In the genomic region with DNA sequence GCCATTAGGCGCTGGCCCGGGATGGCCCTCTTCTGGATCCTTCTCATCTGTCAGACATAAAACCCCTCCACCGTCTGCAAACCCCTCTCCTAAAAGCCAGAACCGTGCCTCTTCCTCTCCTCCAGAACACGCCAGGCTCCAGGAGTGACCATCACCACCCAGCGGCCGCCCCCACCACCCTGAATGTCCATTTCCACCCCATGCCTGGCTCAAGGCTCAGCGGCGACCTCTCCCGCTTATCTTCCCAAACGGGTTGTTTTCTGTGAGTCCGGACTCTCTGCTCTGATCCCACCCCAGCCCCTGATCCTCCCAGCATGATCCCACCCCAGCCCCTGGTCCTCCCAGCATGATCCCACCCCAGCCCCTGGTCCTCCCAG, we compare ENCODE assay signal across 24 cellular contexts. TPM values are rescaled to one million over a fixed set of nuclear protein-coding genes. Genes with fewer than 3 reads are reported as not detected.
DNase-seq lines count a peak whose midpoint lies in the region; ATAC-seq, FAIRE-seq and TF ChIP-seq lines count a peak whose summit lies in the region.
"Had no signal": no experiment of that assay in that cellular context is flagged by ENCODE, and none has a peak within 500 bp of the region (broad histone marks: within the 10 kb centered on the region; RNA-seq: fewer than 3 reads in every experiment).

No MANE protein-coding gene starts in this region.

- no peaks in the 10 kb centered on the region for H3K27me3 Mint-ChIP-seq in brain
- peaks cover 6% of the 10 kb centered on the region for H3K27me3 Mint-ChIP-seq in activated CD4-positive, alpha-beta T cell treated with anti-CD3 and anti-CD28 coated beads for 36 hours
- peaks cover 10% of the 10 kb centered on the region for H3K27me3 Mint-ChIP-seq in activated CD8-positive, alpha-beta T cell treated with anti-CD3 and anti-CD28 coated beads for 36 hours

- H3K18ac ChIP-seq in trophoblast cell (ENCODE audit: low read length): peak overlapping the region; percentile 51

- DNase-seq in HCT116 (ENCODE audit: low read depth, low spot score) (no peak), kidney (peak; percentile 42), trophoblast cell (no peak)
- DNase-seq in activated CD4-positive, alpha-beta T cell treated with anti-CD3 and anti-CD28 coated beads for 36 hours: no peak
- DNase-seq in stimulated activated CD8-positive, alpha-beta memory T cell treated with anti-CD3 and anti-CD28 coated beads, Interleukin-4, amount 100 ng/mL, for 48 hours: no peak
- no peak for DNase-seq in activated CD8-positive, alpha-beta T cell treated with anti-CD3 and anti-CD28 coated beads for 36 hours
- DNase-seq: activated CD4-positive, CD25-positive, alpha-beta regulatory T cell treated with anti-CD3 and anti-CD28 coated beads, Interleukin-2, amount 50 U/mL, for 72 hours; activated gamma-delta T cell; body of pancreas; esophagus squamous epithelium; gastrocnemius medialis; hippocampal formation; lower lobe of right lung; NCI-H1694; NCI-H526 had no signal

- H2BK120ac ChIP-seq in trophoblast cell (ENCODE audit: insufficient read depth, low read length, poor library complexity): no peak overlapping the region

- WGBS in trophoblast cell (ENCODE audit: extremely low coverage, insufficient coverage, insufficient read length): no CpG with 5 or more reads among the region's 12 CpGs

- peaks cover 0 to 2% (median 0%) of the 10 kb centered on the region in 5 experiments for H3K9me3 Mint-ChIP-seq in brain
- no peaks in the 10 kb centered on the region for H3K9me3 Mint-ChIP-seq in activated CD4-positive, alpha-beta T cell treated with anti-CD3 and anti-CD28 coated beads for 36 hours (ENCODE audit: low read depth)
- H3K9me3 Mint-ChIP-seq in activated CD8-positive, alpha-beta T cell treated with anti-CD3 and anti-CD28 coated beads for 36 hours: no peaks in the 10 kb centered on the region
- H3K9me3 Mint-ChIP-seq: activated naive CD8-positive, alpha-beta T cell treated with anti-CD3 and anti-CD28 coated beads, Interleukin-2, amount 50 U/mL, for 24 hours; stimulated activated effector memory CD8-positive, alpha-beta T cell treated with anti-CD3 and anti-CD28 coated beads, Interleukin-12 subunit alpha, Interleukin-12 subunit beta, amount 100 ng/mL, for 72 hours had no signal

- no peak overlapping the region for H4K8ac ChIP-seq in trophoblast cell (ENCODE audit: low read depth, low read length)

- H2BK5ac ChIP-seq in trophoblast cell (ENCODE audit: low read depth, low read length, poor library complexity): no peak overlapping the region

- no peak overlapping the region for H3K23ac ChIP-seq in trophoblast cell (ENCODE audit: low read length)

- peaks cover 2% of the 10 kb centered on the region for H3K79me1 ChIP-seq in trophoblast cell (ENCODE audit: low read length)

- ATAC-seq in HCT116 (no peak), HG02588 (IDR thresholded peaks at IDR 0.05; ENCODE audit: unreplicated experiment) (no peak)
- ATAC-seq in activated CD4-positive, alpha-beta T cell treated with anti-CD3 and anti-CD28 coated beads for 36 hours: no peak
- no peak for ATAC-seq in activated CD8-positive, alpha-beta T cell treated with anti-CD3 and anti-CD28 coated beads for 36 hours
- ATAC-seq: body of pancreas; gastrocnemius medialis; stimulated activated effector memory CD8-positive, alpha-beta T cell treated with anti-CD3 and anti-CD28 coated beads, Interleukin-12 subunit alpha, Interleukin-12 subunit beta, amount 100 ng/mL, for 72 hours had no signal

- H3K14ac ChIP-seq in trophoblast cell (ENCODE audit: low read length): peak overlapping the region; percentile 1

- H3K27me3 ChIP-seq in HCT116 (ENCODE audit: insufficient read depth, low read length) (no peaks in the 10 kb centered on the region), trophoblast cell (ENCODE audit: insufficient read depth, low read length) (no peaks in the 10 kb centered on the region)
- H3K27me3 ChIP-seq: body of pancreas, vagina had no signal

- H3K4me1 ChIP-seq in HCT116 (ENCODE audit: control insufficient read depth in 1 of 2, insufficient read depth in 2 of 2, low read length in 2 of 2) (peaks cover 7 to 28% of the 10 kb centered on the region in 2 experiments), kidney (ENCODE audit: control insufficient read depth in 1 of 2, insufficient read depth in 1 of 2, low read depth in 1 of 2, low read length in 2 of 2) (peaks cover 0 to 5% of the 10 kb centered on the region in 2 donors), trophoblast cell (ENCODE audit: control insufficient read depth in 1 of 2, insufficient read depth in 2 of 2, low read length in 2 of 2) (peaks cover 9 to 16% of the 10 kb centered on the region in 2 experiments)
- H3K4me1 ChIP-seq: body of pancreas, gastrocnemius medialis, lower lobe of right lung had no signal

- H3K79me2 ChIP-seq in HCT116 (ENCODE audit: insufficient read depth, low read length): peaks cover 3% of the 10 kb centered on the region; the same call in 1 of the 2 replicates
- H3K79me2 ChIP-seq in trophoblast cell (ENCODE audit: control insufficient read depth, insufficient read depth, low read length, poor library complexity): peaks cover 2% of the 10 kb centered on the region

- H3K4me3 Mint-ChIP-seq in brain: peak overlapping the region in 4 of 5 experiments; percentile 65 to 80 (median 72)
- H3K4me3 Mint-ChIP-seq in activated CD4-positive, alpha-beta T cell treated with anti-CD3 and anti-CD28 coated beads for 36 hours: no peak overlapping the region
- H3K4me3 Mint-ChIP-seq in activated CD8-positive, alpha-beta T cell treated with anti-CD3 and anti-CD28 coated beads for 36 hours: no peak overlapping the region
- H3K4me3 Mint-ChIP-seq: activated naive CD8-positive, alpha-beta T cell treated with anti-CD3 and anti-CD28 coated beads, Interleukin-2, amount 50 U/mL, for 24 hours; stimulated activated effector memory CD8-positive, alpha-beta T cell treated with anti-CD3 and anti-CD28 coated beads, Interleukin-12 subunit alpha, Interleukin-12 subunit beta, amount 100 ng/mL, for 72 hours had no signal

- H3K36me3 ChIP-seq in HCT116 (ENCODE audit: control insufficient read depth in 1 of 2, insufficient read depth in 2 of 2, low read length in 2 of 2) (no peaks in the 10 kb centered on the region), kidney (ENCODE audit: control insufficient read depth in 1 of 2, insufficient read depth in 2 of 2, low read length in 2 of 2) (no peaks in the 10 kb centered on the region), trophoblast cell (ENCODE audit: control insufficient read depth in 1 of 2, insufficient read depth in 2 of 2, low read length in 2 of 2) (no peaks in the 10 kb centered on the region)
- H3K36me3 ChIP-seq: gastrocnemius medialis, lower lobe of right lung, suprapubic skin, vagina had no signal

- no peaks in the 10 kb centered on the region for H4K20me1 ChIP-seq in HCT116 (ENCODE audit: insufficient read depth)

- peaks cover 4% of the 10 kb centered on the region for H3K36me3 Mint-ChIP-seq in brain
- H3K36me3 Mint-ChIP-seq in activated CD4-positive, alpha-beta T cell treated with anti-CD3 and anti-CD28 coated beads for 36 hours (ENCODE audit: low read depth): no peaks in the 10 kb centered on the region
- H3K36me3 Mint-ChIP-seq in activated CD8-positive, alpha-beta T cell treated with anti-CD3 and anti-CD28 coated beads for 36 hours (ENCODE audit: low read depth): no peaks in the 10 kb centered on the region
- H3K36me3 Mint-ChIP-seq: stimulated activated effector memory CD8-positive, alpha-beta T cell treated with anti-CD3 and anti-CD28 coated beads, Interleukin-12 subunit alpha, Interleukin-12 subunit beta, amount 100 ng/mL, for 72 hours had no signal

- no peak overlapping the region for H3K4ac ChIP-seq in trophoblast cell (ENCODE audit: low read depth, low read length)

- H3K9ac ChIP-seq in HCT116 (ENCODE audit: low read length) (no peak overlapping the region), kidney (ENCODE audit: low read length in 2 of 2) (no peak overlapping the region), trophoblast cell (ENCODE audit: low read length) (no peak overlapping the region)

- TF ChIP-seq RAD21 in HCT116 (IDR thresholded peaks at IDR 0.05; ENCODE audit: low read depth): no peak

- CTCF ChIA-PET in HCT116 (lab: Charles Lee): no interaction called here
- CTCF ChIA-PET in activated CD4-positive, alpha-beta T cell treated with anti-CD3 and anti-CD28 coated beads for 36 hours (lab: Charles Lee): no interaction called here
- CTCF ChIA-PET in activated CD8-positive, alpha-beta T cell treated with anti-CD3 and anti-CD28 coated beads for 36 hours (lab: Charles Lee): interaction anchor here (1.4 kb wide), 1 partner anchor 132 kb away, joined by 3 read pairs; no protein-coding TSS in a partner anchor

- H3K4me2 ChIP-seq in HCT116 (ENCODE audit: low read length) (peak overlapping the region; percentile 29), trophoblast cell (ENCODE audit: low read length) (no peak overlapping the region)

- peak overlapping the region; percentile 46 for H4K91ac ChIP-seq in trophoblast cell (ENCODE audit: low read depth, low read length)

- FAIRE-seq in kidney (lab: Jason Lieb, UNC): no peak
- FAIRE-seq: colon, GM12892 had no signal

- no peak overlapping the region for H2AK5ac ChIP-seq in trophoblast cell (ENCODE audit: low read length)

- H3K4me3 ChIP-seq in HCT116 (replicated peaks in 1 of 2; ENCODE audit: low read depth in 1 of 2, low read length in 2 of 2) (no peak overlapping the region), kidney (ENCODE audit: low read length in 2 of 2) (no peak overlapping the region), trophoblast cell (ENCODE audit: low read depth, low read length) (no peak overlapping the region)
- H3K4me3 ChIP-seq: body of pancreas, esophagus squamous epithelium, gastrocnemius medialis, lower lobe of right lung, suprapubic skin, vagina had no signal

- no peaks in the 10 kb centered on the region for H3K9me3 ChIP-seq in HCT116 (ENCODE audit: control insufficient read depth in 1 of 2, insufficient read depth in 1 of 2, low read depth in 1 of 2, low read length in 2 of 2)
- H3K9me3 ChIP-seq in kidney (ENCODE audit: control insufficient read depth in 1 of 2, low read length in 2 of 2): no peaks in the 10 kb centered on the region
- H3K9me3 ChIP-seq in trophoblast cell (ENCODE audit: insufficient read depth, low read depth, low read length): no peaks in the 10 kb centered on the region
- H3K9me3 ChIP-seq: body of pancreas, esophagus squamous epithelium, gastrocnemius medialis, lower lobe of right lung, suprapubic skin, vagina had no signal

- no peak overlapping the region for H3K27ac ChIP-seq in HCT116 (ENCODE audit: low read depth, low read length)
- no peak overlapping the region for H3K27ac ChIP-seq in kidney (ENCODE audit: low read depth in 2 of 2, low read length in 2 of 2)
- no peak overlapping the region for H3K27ac ChIP-seq in trophoblast cell (ENCODE audit: low read depth, low read length)
- H3K27ac ChIP-seq: body of pancreas, C4-2B, esophagus squamous epithelium, gastrocnemius medialis, lower lobe of right lung, suprapubic skin, vagina had no signal

- no peak overlapping the region for H2AFZ ChIP-seq in HCT116 (ENCODE audit: low read depth, low read length, poor library complexity, severe bottlenecking)
- H2AFZ ChIP-seq in trophoblast cell (ENCODE audit: insufficient read depth, low read length, poor library complexity): no peak overlapping the region

- TF ChIP-seq CTCF in HCT116 (IDR thresholded peaks at IDR 0.05 in 2 of 3, conservative IDR thresholded peaks at IDR 0.05 in 1 of 3; ENCODE audit: borderline replicate concordance in 1 of 3, insufficient read depth in 1 of 3, low read depth in 2 of 3, low read length in 2 of 3) (no peak), brain (conservative IDR thresholded peaks at IDR 0.05) (no peak), kidney (IDR thresholded peaks at IDR 0.05; ENCODE audit: borderline replicate concordance, extremely low read depth, insufficient read depth) (no peak)
- no peak for TF ChIP-seq CTCF in activated CD8-positive, alpha-beta T cell treated with anti-CD3 and anti-CD28 coated beads for 36 hours (IDR thresholded peaks at IDR 0.05)

- H3K4me1 Mint-ChIP-seq in brain: peaks cover 69% of the 10 kb centered on the region
- peaks cover 12% of the 10 kb centered on the region for H3K4me1 Mint-ChIP-seq in activated CD4-positive, alpha-beta T cell treated with anti-CD3 and anti-CD28 coated beads for 36 hours
- H3K4me1 Mint-ChIP-seq in activated CD8-positive, alpha-beta T cell treated with anti-CD3 and anti-CD28 coated beads for 36 hours (ENCODE audit: low read depth): peaks cover 11% of the 10 kb centered on the region

- H3K9me2 ChIP-seq in HCT116 (ENCODE audit: insufficient read depth): no peaks in the 10 kb centered on the region

- H4K12ac ChIP-seq in trophoblast cell (ENCODE audit: low read depth, low read length): no peak overlapping the region

- RAD21 ChIA-PET in HCT116 (lab: Charles Lee; ENCODE audit: low non-redundant PET in 1 of 2, low total read pairs in 2 of 2, uncharacterized antibody in 2 of 2, unreplicated experiment in 2 of 2): no interaction called here

- peak overlapping the region; percentile 90 to 98 (median 95) for H3K27ac Mint-ChIP-seq in brain
- no peak overlapping the region for H3K27ac Mint-ChIP-seq in activated CD4-positive, alpha-beta T cell treated with anti-CD3 and anti-CD28 coated beads for 36 hours
- no peak overlapping the region for H3K27ac Mint-ChIP-seq in activated CD8-positive, alpha-beta T cell treated with anti-CD3 and anti-CD28 coated beads for 36 hours
- H3K27ac Mint-ChIP-seq: activated naive CD8-positive, alpha-beta T cell treated with anti-CD3 and anti-CD28 coated beads, Interleukin-2, amount 50 U/mL, for 24 hours; stimulated activated effector memory CD8-positive, alpha-beta T cell treated with anti-CD3 and anti-CD28 coated beads, Interleukin-12 subunit alpha, Interleukin-12 subunit beta, amount 100 ng/mL, for 72 hours had no signal

- POLR2A ChIA-PET in HCT116 (lab: Charles Lee): no interaction called here
- POLR2A ChIA-PET in activated CD4-positive, alpha-beta T cell treated with anti-CD3 and anti-CD28 coated beads for 36 hours (lab: Charles Lee): no interaction called here
- POLR2A ChIA-PET in activated CD8-positive, alpha-beta T cell treated with anti-CD3 and anti-CD28 coated beads for 36 hours (lab: Charles Lee): no interaction called here

- peak overlapping the region; percentile 56 for H2BK12ac ChIP-seq in trophoblast cell (ENCODE audit: low read length)

- no peak for TF ChIP-seq POLR2A in HCT116 (IDR thresholded peaks at IDR 0.05; ENCODE audit: borderline replicate concordance, extremely low read depth, insufficient read depth, insufficient read length)

- intact Hi-C loops in HCT116 (cut with micrococcal nuclease) (no loop called here), kidney (cut with DNase I) (no loop called here)
- intact Hi-C loops in activated CD4-positive, alpha-beta T cell treated with anti-CD3 and anti-CD28 coated beads for 36 hours (cut with DNase I, micrococcal nuclease): no loop called here
- intact Hi-C loops in activated CD8-positive, alpha-beta T cell treated with anti-CD3 and anti-CD28 coated beads for 36 hours (cut with micrococcal nuclease): no loop called here

- no TSS peak for BruUV-seq in HCT116 (replicated peaks; lab: Mats Ljungman, UMichigan)

RNA-seq across cellular contexts. Expression of a gene that starts 37.6 kb away (rescaled TPM):
- total RNA-seq in HCT116 (2021; ENCODE audit: unreplicated experiment): 19.6 TPM
- 21.9 and 26.8 TPM in 2 replicates for polyA plus RNA-seq in HCT116 (2012)
- 1.5 TPM for polyA plus RNA-seq in brain (ENCODE audit: insufficient read depth, low read depth, low replicate concordance)
- total RNA-seq in kidney: 49.9 TPM
- 15.7 TPM for polyA plus RNA-seq in kidney (ENCODE audit: insufficient read depth, low read depth, low replicate concordance)
- polyA plus RNA-seq in trophoblast cell (2013): 28.5 and 29.5 TPM in 2 replicates
- under 1 TPM; 0.43 to 0.46 TPM for total RNA-seq in activated CD4-positive, alpha-beta T cell treated with anti-CD3 and anti-CD28 coated beads for 36 hours
- under 1 TPM; 0.25 to 0.36 TPM for total RNA-seq in activated CD8-positive, alpha-beta T cell treated with anti-CD3 and anti-CD28 coated beads for 36 hours

Comparison
In these comparisons a context has a peak if more than half of its experiments do, and no peak if none do; other contexts are left out.
1. H3K27ac Mint-ChIP-seq: peak in brain (5 of 5); none in activated CD4-positive, alpha-beta T cell treated with anti-CD3 and anti-CD28 coated beads for 36 hours (single experiment) and activated CD8-positive, alpha-beta T cell treated with anti-CD3 and anti-CD28 coated beads for 36 hours (single experiment).
2. H3K4me3 Mint-ChIP-seq: peak in brain (4 of 5); none in activated CD4-positive, alpha-beta T cell treated with anti-CD3 and anti-CD28 coated beads for 36 hours (single experiment) and activated CD8-positive, alpha-beta T cell treated with anti-CD3 and anti-CD28 coated beads for 36 hours (single experiment).
3. RNA of a gene that starts 37.6 kb away (total RNA-seq): 49.9 TPM in kidney (single experiment) and 19.6 TPM in HCT116 (single experiment); 0.43 to 0.46 TPM in activated CD4-positive, alpha-beta T cell treated with anti-CD3 and anti-CD28 coated beads for 36 hours and 0.25 to 0.36 TPM in activated CD8-positive, alpha-beta T cell treated with anti-CD3 and anti-CD28 coated beads for 36 hours; every median in the first group is over 10 times any median in the second.